Comparison of ENCODE assay signal across 8 cellular contexts in genomic region chr2:157055660-157056199, GRCh38.
A peak's percentile ranks its signal among the peaks of the same experiment; 100 is the strongest.
DNase-seq lines count a peak whose midpoint lies in the region; ATAC-seq and TF ChIP-seq lines count a peak whose summit lies in the region.

No MANE protein-coding gene starts in this region.

- H3K36me3 ChIP-seq in parathyroid adenoma (ENCODE audit: control insufficient read depth, insufficient read depth, low read length) = no peaks in the 10 kb centered on the region
- H3K36me3 ChIP-seq in effector memory CD4-positive, alpha-beta T cell (ENCODE audit: control insufficient read depth, insufficient read depth, low read length) = no peaks in the 10 kb centered on the region

- H3K27me3 ChIP-seq in parathyroid adenoma (ENCODE audit: control insufficient read depth, insufficient read depth, low read length) = no peaks in the 10 kb centered on the region
- no peaks in the 10 kb centered on the region for H3K27me3 ChIP-seq in effector memory CD4-positive, alpha-beta T cell (replicated peaks; ENCODE audit: control insufficient read depth, insufficient read depth, low read length, poor library complexity, severe bottlenecking)

- no peaks in the 10 kb centered on the region for H3K9me3 ChIP-seq in parathyroid adenoma (ENCODE audit: control insufficient read depth, low read length)
- H3K9me3 ChIP-seq in effector memory CD4-positive, alpha-beta T cell (ENCODE audit: control insufficient read depth, low read length) = no peaks in the 10 kb centered on the region

- no peak overlapping the region for H3K9ac ChIP-seq in parathyroid adenoma

- no peaks in the 10 kb centered on the region for H3K4me1 ChIP-seq in parathyroid adenoma
- H3K4me1 ChIP-seq in effector memory CD4-positive, alpha-beta T cell (ENCODE audit: control insufficient read depth, insufficient read depth, low read length, poor library complexity, severe bottlenecking) = no peaks in the 10 kb centered on the region

- no peak overlapping the region for H3K4me2 ChIP-seq in parathyroid adenoma (ENCODE audit: low read length)

- H3K27ac ChIP-seq in parathyroid adenoma = no peak overlapping the region
- H3K27ac ChIP-seq in effector memory CD4-positive, alpha-beta T cell (ENCODE audit: insufficient read depth, low read length, poor library complexity, severe bottlenecking) = no peak overlapping the region

- H2AFZ ChIP-seq in parathyroid adenoma = no peak overlapping the region

- ATAC-seq in HG03108 (IDR thresholded peaks at IDR 0.05; ENCODE audit: unreplicated experiment) (no peak), GM21576 (IDR thresholded peaks at IDR 0.05; ENCODE audit: unreplicated experiment) (no peak)

- peak; percentile 39 for TF ChIP-seq CTCF in parathyroid adenoma (IDR thresholded peaks at IDR 0.05)

- H3K4me3 ChIP-seq in parathyroid adenoma (ENCODE audit: low read depth, low read length) = no peak overlapping the region
- no peak overlapping the region for H3K4me3 ChIP-seq in effector memory CD4-positive, alpha-beta T cell (ENCODE audit: insufficient read depth, low read depth, low read length, poor library complexity, severe bottlenecking)

- no peaks in the 10 kb centered on the region for H3K79me2 ChIP-seq in parathyroid adenoma

- DNase-seq in GM03348 (ENCODE audit: low spot score) = peak; percentile 12
- peak; percentile 77 for DNase-seq in NCI-H1694 treated with DMSO at 0.1 percent for 48 hours (lab: John Stamatoyannopoulos, UW)
- DNase-seq in cerebellar cortex (ENCODE audit: low spot score) = peak; percentile 70
- DNase-seq in DMS114 treated with DMSO at 0.1 percent for 48 hours (lab: John Stamatoyannopoulos, UW; ENCODE audit: unreplicated experiment) = no peak
- DNase-seq in effector memory CD4-positive, alpha-beta T cell = no peak

Comparison
In these comparisons a context has a peak if more than half of its experiments do, and no peak if none do; other contexts are left out.
1. DNase-seq: peak in GM03348 (single experiment), NCI-H1694 treated with DMSO at 0.1 percent for 48 hours (single experiment) and cerebellar cortex (single experiment); none in DMS114 treated with DMSO at 0.1 percent for 48 hours (single experiment) and effector memory CD4-positive, alpha-beta T cell (0 of 3).